Comparison of ENCODE assay signal across 1 cellular context in the genomic region with DNA sequence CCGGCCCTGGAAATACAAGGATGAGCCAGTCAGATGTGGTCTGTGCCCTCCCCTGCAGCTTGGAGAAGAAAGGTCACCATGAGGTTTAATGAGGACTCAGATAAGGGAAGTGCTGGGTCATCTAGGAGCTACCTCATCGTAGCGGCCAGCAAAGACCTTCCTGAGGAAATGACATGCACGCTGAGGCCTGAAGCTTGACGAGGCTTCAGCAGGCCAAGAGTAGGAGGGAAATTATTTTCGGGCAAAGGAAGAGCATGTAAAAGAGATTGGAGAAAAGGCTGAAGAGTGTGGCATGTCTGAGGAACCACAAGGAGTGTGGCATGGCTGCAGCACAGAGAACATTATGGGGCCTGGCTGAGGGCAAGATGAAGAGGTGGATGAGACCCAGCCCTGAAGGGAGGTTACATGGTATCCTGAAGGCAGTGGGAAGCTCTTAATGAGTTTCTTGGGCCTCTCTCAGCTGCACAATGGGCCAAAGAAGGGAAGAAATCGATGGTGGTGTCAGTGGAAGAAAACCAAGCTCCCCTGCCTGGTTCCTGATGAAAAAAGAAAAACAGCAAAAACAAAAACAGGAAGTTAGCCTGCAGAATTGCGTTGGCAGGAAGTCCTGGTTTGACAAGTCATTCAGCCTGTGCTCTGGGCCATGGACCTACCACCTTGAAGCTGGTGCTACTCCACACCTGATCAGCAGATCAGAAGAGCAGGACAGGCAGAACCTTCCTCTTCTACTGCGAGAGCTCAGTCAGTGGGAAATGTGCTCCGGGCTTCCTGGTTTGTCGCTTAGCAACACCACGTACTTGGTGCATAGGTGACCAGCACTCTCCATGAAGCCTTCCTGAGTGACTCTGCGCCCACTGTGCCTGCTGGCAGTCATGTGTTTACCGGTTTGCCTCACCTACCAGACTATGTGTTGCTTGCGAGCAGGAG.
A peak's percentile ranks its signal among the peaks of the same experiment; 100 is the strongest.
TF ChIP-seq lines count a peak whose summit lies in the region.

No MANE protein-coding gene starts in this region.

TF ChIP-seq in K562, 482 proteins besides CTCF, POLR2A, EP300 and RAD21 (continued from another document and continues in another):
- no peak for TF ChIP-seq SP2 (IDR thresholded peaks at IDR 0.05; ENCODE audit: extremely low read depth, low read depth, low read length, poor library complexity, severe bottlenecking)
- peak; percentile 45; the same call in 1 of the 2 replicates for TF ChIP-seq MTA1 (IDR thresholded peaks at IDR 0.05; ENCODE audit: borderline replicate concordance)
- no peak for TF ChIP-seq RBM22 (IDR thresholded peaks at IDR 0.05; ENCODE audit: low read depth, low read length, poor library complexity, severe bottlenecking)
- no peak for TF ChIP-seq KDM2B (CRISPR knock-in tag; IDR thresholded peaks at IDR 0.05)
- TF ChIP-seq FOXP1 (CRISPR knock-in tag; IDR thresholded peaks at IDR 0.05): no peak
- TF ChIP-seq XRCC4 (IDR thresholded peaks at IDR 0.05; ENCODE audit: extremely low read depth, insufficient read depth, insufficient read length): no peak
- TF ChIP-seq POLR2AphosphoS2 (IDR thresholded peaks at IDR 0.05; ENCODE audit: low read length): no peak
- TF ChIP-seq, protein P1, sequence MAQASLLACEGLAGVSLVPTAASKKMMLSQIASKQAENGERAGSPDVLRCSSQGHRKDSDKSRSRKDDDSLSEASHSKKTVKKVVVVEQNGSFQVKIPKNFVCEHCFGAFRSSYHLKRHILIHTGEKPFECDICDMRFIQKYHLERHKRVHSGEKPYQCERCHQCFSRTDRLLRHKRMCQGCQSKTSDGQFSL (CRISPR knock-in tag; IDR thresholded peaks at IDR 0.05): peak; percentile 62
- TF ChIP-seq, protein P1 (tag; IDR thresholded peaks at IDR 0.05): peak in 1 of 2 experiments; percentile 84; a peak in 2 of 4 replicates
- TF ChIP-seq, protein P2, sequence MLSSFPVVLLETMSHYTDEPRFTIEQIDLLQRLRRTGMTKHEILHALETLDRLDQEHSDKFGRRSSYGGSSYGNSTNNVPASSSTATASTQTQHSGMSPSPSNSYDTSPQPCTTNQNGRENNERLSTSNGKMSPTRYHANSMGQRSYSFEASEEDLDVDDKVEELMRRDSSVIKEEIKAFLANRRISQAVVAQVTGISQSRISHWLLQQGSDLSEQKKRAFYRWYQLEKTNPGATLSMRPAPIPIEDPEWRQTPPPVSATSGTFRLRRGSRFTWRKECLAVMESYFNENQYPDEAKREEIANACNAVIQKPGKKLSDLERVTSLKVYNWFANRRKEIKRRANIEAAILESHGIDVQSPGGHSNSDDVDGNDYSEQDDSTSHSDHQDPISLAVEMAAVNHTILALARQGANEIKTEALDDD (IDR thresholded peaks at IDR 0.05): peak; percentile 51; the same call in 1 of the 2 replicates
- TF ChIP-seq, protein P3, sequence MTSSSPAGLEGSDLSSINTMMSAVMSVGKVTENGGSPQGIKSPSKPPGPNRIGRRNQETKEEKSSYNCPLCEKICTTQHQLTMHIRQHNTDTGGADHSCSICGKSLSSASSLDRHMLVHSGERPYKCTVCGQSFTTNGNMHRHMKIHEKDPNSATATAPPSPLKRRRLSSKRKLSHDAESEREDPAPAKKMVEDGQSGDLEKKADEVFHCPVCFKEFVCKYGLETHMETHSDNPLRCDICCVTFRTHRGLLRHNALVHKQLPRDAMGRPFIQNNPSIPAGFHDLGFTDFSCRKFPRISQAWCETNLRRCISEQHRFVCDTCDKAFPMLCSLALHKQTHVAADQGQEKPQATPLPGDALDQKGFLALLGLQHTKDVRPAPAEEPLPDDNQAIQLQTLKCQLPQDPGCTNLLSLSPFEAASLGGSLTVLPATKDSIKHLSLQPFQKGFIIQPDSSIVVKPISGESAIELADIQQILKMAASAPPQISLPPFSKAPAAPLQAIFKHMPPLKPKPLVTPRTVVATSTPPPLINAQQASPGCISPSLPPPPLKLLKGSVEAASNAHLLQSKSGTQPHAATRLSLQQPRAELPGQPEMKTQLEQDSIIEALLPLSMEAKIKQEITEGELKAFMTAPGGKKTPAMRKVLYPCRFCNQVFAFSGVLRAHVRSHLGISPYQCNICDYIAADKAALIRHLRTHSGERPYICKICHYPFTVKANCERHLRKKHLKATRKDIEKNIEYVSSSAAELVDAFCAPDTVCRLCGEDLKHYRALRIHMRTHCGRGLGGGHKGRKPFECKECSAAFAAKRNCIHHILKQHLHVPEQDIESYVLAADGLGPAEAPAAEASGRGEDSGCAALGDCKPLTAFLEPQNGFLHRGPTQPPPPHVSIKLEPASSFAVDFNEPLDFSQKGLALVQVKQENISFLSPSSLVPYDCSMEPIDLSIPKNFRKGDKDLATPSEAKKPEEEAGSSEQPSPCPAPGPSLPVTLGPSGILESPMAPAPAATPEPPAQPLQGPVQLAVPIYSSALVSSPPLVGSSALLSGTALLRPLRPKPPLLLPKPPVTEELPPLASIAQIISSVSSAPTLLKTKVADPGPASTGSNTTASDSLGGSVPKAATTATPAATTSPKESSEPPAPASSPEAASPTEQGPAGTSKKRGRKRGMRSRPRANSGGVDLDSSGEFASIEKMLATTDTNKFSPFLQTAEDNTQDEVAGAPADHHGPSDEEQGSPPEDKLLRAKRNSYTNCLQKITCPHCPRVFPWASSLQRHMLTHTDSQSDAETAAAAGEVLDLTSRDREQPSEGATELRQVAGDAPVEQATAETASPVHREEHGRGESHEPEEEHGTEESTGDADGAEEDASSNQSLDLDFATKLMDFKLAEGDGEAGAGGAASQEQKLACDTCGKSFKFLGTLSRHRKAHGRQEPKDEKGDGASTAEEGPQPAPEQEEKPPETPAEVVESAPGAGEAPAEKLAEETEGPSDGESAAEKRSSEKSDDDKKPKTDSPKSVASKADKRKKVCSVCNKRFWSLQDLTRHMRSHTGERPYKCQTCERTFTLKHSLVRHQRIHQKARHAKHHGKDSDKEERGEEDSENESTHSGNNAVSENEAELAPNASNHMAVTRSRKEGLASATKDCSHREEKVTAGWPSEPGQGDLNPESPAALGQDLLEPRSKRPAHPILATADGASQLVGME (CRISPR knock-in tag; IDR thresholded peaks at IDR 0.05): peak; percentile 12; the same call in 1 of the 2 replicates
- TF ChIP-seq, protein P4, sequence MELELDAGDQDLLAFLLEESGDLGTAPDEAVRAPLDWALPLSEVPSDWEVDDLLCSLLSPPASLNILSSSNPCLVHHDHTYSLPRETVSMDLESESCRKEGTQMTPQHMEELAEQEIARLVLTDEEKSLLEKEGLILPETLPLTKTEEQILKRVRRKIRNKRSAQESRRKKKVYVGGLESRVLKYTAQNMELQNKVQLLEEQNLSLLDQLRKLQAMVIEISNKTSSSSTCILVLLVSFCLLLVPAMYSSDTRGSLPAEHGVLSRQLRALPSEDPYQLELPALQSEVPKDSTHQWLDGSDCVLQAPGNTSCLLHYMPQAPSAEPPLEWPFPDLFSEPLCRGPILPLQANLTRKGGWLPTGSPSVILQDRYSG (tag; conservative IDR thresholded peaks at IDR 0.05; ENCODE audit: low read depth): peak; percentile 96
- peak; percentile 31 to 64; a peak in 2 of 4 replicates for TF ChIP-seq MAZ (CRISPR knock-in tag; conservative IDR thresholded peaks at IDR 0.05 in 1 of 2, IDR thresholded peaks at IDR 0.05 in 1 of 2)
- TF ChIP-seq DNMT1 (IDR thresholded peaks at IDR 0.05): no peak
- TF ChIP-seq NR1H2 (CRISPR knock-in tag; IDR thresholded peaks at IDR 0.05): no peak; the same call in 1 of the 2 replicates
- TF ChIP-seq, protein P5, sequence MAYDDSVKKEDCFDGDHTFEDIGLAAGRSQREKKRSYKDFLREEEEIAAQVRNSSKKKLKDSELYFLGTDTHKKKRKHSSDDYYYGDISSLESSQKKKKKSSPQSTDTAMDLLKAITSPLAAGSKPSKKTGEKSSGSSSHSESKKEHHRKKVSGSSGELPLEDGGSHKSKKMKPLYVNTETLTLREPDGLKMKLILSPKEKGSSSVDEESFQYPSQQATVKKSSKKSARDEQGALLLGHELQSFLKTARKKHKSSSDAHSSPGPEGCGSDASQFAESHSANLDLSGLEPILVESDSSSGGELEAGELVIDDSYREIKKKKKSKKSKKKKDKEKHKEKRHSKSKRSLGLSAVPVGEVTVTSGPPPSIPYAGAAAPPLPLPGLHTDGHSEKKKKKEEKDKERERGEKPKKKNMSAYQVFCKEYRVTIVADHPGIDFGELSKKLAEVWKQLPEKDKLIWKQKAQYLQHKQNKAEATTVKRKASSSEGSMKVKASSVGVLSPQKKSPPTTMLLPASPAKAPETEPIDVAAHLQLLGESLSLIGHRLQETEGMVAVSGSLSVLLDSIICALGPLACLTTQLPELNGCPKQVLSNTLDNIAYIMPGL (CRISPR knock-in tag; IDR thresholded peaks at IDR 0.05): no peak
- TF ChIP-seq, protein P6, sequence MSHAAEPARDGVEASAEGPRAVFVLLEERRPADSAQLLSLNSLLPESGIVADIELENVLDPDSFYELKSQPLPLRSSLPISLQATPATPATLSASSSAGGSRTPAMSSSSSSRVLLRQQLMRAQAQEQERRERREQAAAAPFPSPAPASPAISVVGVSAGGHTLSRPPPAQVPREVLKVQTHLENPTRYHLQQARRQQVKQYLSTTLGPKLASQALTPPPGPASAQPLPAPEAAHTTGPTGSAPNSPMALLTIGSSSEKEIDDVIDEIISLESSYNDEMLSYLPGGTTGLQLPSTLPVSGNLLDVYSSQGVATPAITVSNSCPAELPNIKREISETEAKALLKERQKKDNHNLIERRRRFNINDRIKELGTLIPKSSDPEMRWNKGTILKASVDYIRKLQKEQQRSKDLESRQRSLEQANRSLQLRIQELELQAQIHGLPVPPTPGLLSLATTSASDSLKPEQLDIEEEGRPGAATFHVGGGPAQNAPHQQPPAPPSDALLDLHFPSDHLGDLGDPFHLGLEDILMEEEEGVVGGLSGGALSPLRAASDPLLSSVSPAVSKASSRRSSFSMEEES (CRISPR knock-in tag; IDR thresholded peaks at IDR 0.05): no peak
- peak; percentile 41; the same call in 1 of the 2 replicates for TF ChIP-seq HLTF (IDR thresholded peaks at IDR 0.05)
- TF ChIP-seq ZNF12 (CRISPR knock-in tag; IDR thresholded peaks at IDR 0.05): peak; percentile 76; the same call in 1 of the 2 replicates
- 0 out of 2 replicates have a peak, but pooled peaks have one; percentile 58 for TF ChIP-seq RFX7 (CRISPR knock-in tag; IDR thresholded peaks at IDR 0.05)
- TF ChIP-seq, protein P7, sequence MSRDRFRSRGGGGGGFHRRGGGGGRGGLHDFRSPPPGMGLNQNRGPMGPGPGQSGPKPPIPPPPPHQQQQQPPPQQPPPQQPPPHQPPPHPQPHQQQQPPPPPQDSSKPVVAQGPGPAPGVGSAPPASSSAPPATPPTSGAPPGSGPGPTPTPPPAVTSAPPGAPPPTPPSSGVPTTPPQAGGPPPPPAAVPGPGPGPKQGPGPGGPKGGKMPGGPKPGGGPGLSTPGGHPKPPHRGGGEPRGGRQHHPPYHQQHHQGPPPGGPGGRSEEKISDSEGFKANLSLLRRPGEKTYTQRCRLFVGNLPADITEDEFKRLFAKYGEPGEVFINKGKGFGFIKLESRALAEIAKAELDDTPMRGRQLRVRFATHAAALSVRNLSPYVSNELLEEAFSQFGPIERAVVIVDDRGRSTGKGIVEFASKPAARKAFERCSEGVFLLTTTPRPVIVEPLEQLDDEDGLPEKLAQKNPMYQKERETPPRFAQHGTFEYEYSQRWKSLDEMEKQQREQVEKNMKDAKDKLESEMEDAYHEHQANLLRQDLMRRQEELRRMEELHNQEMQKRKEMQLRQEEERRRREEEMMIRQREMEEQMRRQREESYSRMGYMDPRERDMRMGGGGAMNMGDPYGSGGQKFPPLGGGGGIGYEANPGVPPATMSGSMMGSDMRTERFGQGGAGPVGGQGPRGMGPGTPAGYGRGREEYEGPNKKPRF (IDR thresholded peaks at IDR 0.05; ENCODE audit: low read depth, low read length): no peak
- no peak for TF ChIP-seq ZFP36 (IDR thresholded peaks at IDR 0.05; ENCODE audit: low read depth, low read length, partially characterized antibody)
- no peak for TF ChIP-seq TAF15 (IDR thresholded peaks at IDR 0.05; ENCODE audit: low read depth, low read length)
- TF ChIP-seq NR4A1 (CRISPR knock-in tag; IDR thresholded peaks at IDR 0.05): no peak
- peak; percentile 94 for TF ChIP-seq NR4A1 (tag; IDR thresholded peaks at IDR 0.05)
- TF ChIP-seq, protein P8, sequence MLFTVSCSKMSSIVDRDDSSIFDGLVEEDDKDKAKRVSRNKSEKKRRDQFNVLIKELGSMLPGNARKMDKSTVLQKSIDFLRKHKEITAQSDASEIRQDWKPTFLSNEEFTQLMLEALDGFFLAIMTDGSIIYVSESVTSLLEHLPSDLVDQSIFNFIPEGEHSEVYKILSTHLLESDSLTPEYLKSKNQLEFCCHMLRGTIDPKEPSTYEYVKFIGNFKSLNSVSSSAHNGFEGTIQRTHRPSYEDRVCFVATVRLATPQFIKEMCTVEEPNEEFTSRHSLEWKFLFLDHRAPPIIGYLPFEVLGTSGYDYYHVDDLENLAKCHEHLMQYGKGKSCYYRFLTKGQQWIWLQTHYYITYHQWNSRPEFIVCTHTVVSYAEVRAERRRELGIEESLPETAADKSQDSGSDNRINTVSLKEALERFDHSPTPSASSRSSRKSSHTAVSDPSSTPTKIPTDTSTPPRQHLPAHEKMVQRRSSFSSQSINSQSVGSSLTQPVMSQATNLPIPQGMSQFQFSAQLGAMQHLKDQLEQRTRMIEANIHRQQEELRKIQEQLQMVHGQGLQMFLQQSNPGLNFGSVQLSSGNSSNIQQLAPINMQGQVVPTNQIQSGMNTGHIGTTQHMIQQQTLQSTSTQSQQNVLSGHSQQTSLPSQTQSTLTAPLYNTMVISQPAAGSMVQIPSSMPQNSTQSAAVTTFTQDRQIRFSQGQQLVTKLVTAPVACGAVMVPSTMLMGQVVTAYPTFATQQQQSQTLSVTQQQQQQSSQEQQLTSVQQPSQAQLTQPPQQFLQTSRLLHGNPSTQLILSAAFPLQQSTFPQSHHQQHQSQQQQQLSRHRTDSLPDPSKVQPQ (CRISPR knock-in tag; IDR thresholded peaks at IDR 0.05; ENCODE audit: borderline replicate concordance): no peak
- no peak for TF ChIP-seq ZNF586 (CRISPR knock-in tag; conservative IDR thresholded peaks at IDR 0.05)
- TF ChIP-seq EZH2 (IDR thresholded peaks at IDR 0.05; ENCODE audit: borderline replicate concordance, low read depth, low read length): no peak
- peak; percentile 64; the same call in 1 of the 2 replicates for TF ChIP-seq ZNF41 (CRISPR knock-in tag; conservative IDR thresholded peaks at IDR 0.05)
- peak; percentile 94 for TF ChIP-seq BRD4 (IDR thresholded peaks at IDR 0.05)
- peak; percentile 83 for TF ChIP-seq RFX1 (IDR thresholded peaks at IDR 0.05)
